In genomic region chr3:152295834-152296233, GRCh38 we compare ENCODE assay signal across 13 cellular contexts. TPM values are rescaled to one million over a fixed set of nuclear protein-coding genes. Genes with fewer than 3 reads are reported as not detected.
DNase-seq lines count a peak whose midpoint lies in the region; FAIRE-seq and TF ChIP-seq lines count a peak whose summit lies in the region.
"Had no signal": no experiment of that assay in that cellular context is flagged by ENCODE, and none has a peak within 500 bp of the region (broad histone marks: within the 10 kb centered on the region; RNA-seq: fewer than 3 reads in every experiment).

No MANE protein-coding gene starts in this region.

- no peak for TF ChIP-seq EP300 in sigmoid colon (IDR thresholded peaks at IDR 0.05)

- H3K27me3 ChIP-seq in SJSA1 (replicated peaks) (no peaks in the 10 kb centered on the region), sigmoid colon (no peaks in the 10 kb centered on the region)
- H3K27me3 ChIP-seq: right lobe of liver had no signal

- TF ChIP-seq CTCF in coronary artery (IDR thresholded peaks at IDR 0.05), result no peak
- TF ChIP-seq CTCF in sigmoid colon (IDR thresholded peaks at IDR 0.05), result no peak

- TF ChIP-seq POLR2A in GM12892 (IDR thresholded peaks at IDR 0.05; ENCODE audit: low read depth, low read length) (no peak), sigmoid colon (IDR thresholded peaks at IDR 0.05) (no peak)

- H3K4me3 ChIP-seq in SJSA1, result no peak overlapping the region
- peak overlapping the region; percentile 6 for H3K4me3 ChIP-seq in coronary artery
- no peak overlapping the region for H3K4me3 ChIP-seq in sigmoid colon
- H3K4me3 ChIP-seq: right lobe of liver had no signal

- H3K4me1 ChIP-seq in SJSA1 (replicated peaks) (peaks cover 66% of the 10 kb centered on the region), sigmoid colon (peaks cover 0 to 97% (median 77%) of the 10 kb centered on the region in 4 donors)

- no peak for DNase-seq in GM12892 (ENCODE audit: insufficient read length)
- no peak for DNase-seq in SJSA1 (ENCODE audit: low read depth in 1 of 2, low spot score in 2 of 2)
- DNase-seq in coronary artery (ENCODE audit: low spot score), result no peak
- no peak for DNase-seq in sigmoid colon
- no peak for DNase-seq in germinal center (ENCODE audit: low spot score)
- no peak for DNase-seq in stimulated activated CD4-positive, alpha-beta T cell treated with anti-CD3 and anti-CD28 coated beads, Interleukin-4, amount 100 ng/mL, for 1 hour
- DNase-seq in NCI-H510A treated with DMSO at 0.1 percent for 48 hours (lab: John Stamatoyannopoulos, UW), result no peak
- no peak for DNase-seq in NCI-H2196 treated with DMSO at 0.1 percent for 48 hours (lab: John Stamatoyannopoulos, UW; ENCODE audit: unreplicated experiment)
- DNase-seq: endodermal cell, kidney glomerular epithelial cell, NCI-H1417, right lobe of liver had no signal

- intact Hi-C loops in sigmoid colon (cut with DNase I), result no loop called here

- no peaks in the 10 kb centered on the region for H3K9me3 ChIP-seq in SJSA1 (replicated peaks)
- H3K9me3 ChIP-seq in sigmoid colon, result no peaks in the 10 kb centered on the region
- H3K9me3 ChIP-seq: right lobe of liver had no signal

- WGBS in sigmoid colon, 2 donors, result 14 to 45% methylated on average over 2 of the region's 2 CpGs

- FAIRE-seq in GM12892 (lab: Jason Lieb, UNC), result peak; percentile 74
- FAIRE-seq: HepG2 had no signal

- H3K27ac ChIP-seq in SJSA1, result peak overlapping the region; percentile 32
- peak overlapping the region in 1 of 2 donors; percentile 46 for H3K27ac ChIP-seq in coronary artery
- peak overlapping the region in 3 of 4 donors; percentile 27 to 90 (median 84) for H3K27ac ChIP-seq in sigmoid colon
- H3K27ac ChIP-seq: right lobe of liver had no signal

- peaks cover 39% of the 10 kb centered on the region for H3K36me3 ChIP-seq in SJSA1
- peaks cover 0 to 7% (median 0%) of the 10 kb centered on the region in 4 donors for H3K36me3 ChIP-seq in sigmoid colon
- H3K36me3 ChIP-seq: right lobe of liver had no signal

RNA-seq across cellular contexts. Expression of gene MBNL1, which starts 27.1 kb away (rescaled TPM):
- 140 TPM for polyA plus RNA-seq in GM12892 (2012; ENCODE audit: missing spikeins)
- 158 and 317 TPM in 2 replicates for total RNA-seq in SJSA1 (2014; rRNA removed; shearing (Covaris generic))
- total RNA-seq in sigmoid colon, result 100 to 1,000 TPM; 602 to 898 (median 756) TPM
- polyA plus RNA-seq in sigmoid colon, result 10 to 100 TPM; 60.5 to 74.7 (median 67.3) TPM
